18 cellular contexts compared by ENCODE assay signal in the genomic region with DNA sequence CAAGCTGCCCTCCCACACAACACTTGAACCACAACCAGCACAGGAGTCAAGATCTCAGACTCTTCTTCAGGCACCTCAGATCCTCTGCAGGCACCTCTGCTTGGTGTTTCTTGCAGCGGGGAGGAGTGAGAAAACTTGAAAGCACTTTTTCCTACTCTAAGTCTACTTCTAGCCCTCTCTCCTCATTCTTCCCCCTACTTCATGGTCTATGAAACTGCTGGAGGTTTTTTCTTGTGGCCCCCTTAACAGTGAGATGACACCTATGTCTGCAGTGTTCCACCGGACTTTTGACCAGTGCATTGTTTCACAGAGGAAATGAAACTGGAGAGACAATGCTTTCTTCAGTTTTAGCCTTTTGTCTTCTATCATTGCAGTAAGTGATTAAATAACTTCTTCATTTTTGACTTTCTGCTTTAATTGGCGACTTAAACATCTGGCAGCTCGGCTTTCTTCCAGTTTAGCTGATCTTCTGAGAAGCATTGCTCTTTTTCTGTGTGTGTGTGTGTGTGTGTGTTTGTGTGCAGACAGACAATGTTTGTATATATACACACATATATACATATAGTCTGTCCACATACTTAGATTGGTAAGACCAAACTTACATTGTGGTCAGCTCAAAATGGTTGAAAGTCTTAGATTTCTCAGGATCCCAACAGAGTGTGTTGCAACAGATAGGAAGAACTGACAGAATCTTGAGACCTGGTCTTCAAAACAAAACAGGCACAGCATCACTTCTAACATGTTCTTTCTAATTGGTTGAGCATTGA.
A peak's percentile ranks its signal among the peaks of the same experiment; 100 is the strongest.
DNase-seq lines count a peak whose midpoint lies in the region; ATAC-seq and TF ChIP-seq lines count a peak whose summit lies in the region.
"Had no signal": no experiment of that assay in that cellular context is flagged by ENCODE, and none has a peak within 500 bp of the region (broad histone marks: within the 10 kb centered on the region; RNA-seq: fewer than 3 reads in every experiment).

No MANE protein-coding gene starts in this region.

- no peaks in the 10 kb centered on the region for H3K4me1 ChIP-seq in right lobe of liver
- H3K4me1 ChIP-seq: pancreas, tibial nerve had no signal

- H3K27ac Mint-ChIP-seq in CD14-positive monocyte = no peak overlapping the region
- H3K27ac Mint-ChIP-seq: activated B cell treated with CpG ODN at 0.5 μM for 24 hours had no signal

- 56% methylated on average over 4 of the region's 4 CpGs for WGBS in right lobe of liver (ENCODE audit: insufficient coverage, low coverage, low lambda C conversion rate, missing lambda C conversion rate)

- TF ChIP-seq CTCF in CD14-positive monocyte (IDR thresholded peaks at IDR 0.05) = no peak
- TF ChIP-seq CTCF in right lobe of liver (IDR thresholded peaks at IDR 0.05) = no peak

- H3K36me3 ChIP-seq in right lobe of liver = no peaks in the 10 kb centered on the region
- H3K36me3 ChIP-seq: pancreas, tibial nerve had no signal

- H3K27me3 ChIP-seq in right lobe of liver = no peaks in the 10 kb centered on the region
- H3K27me3 ChIP-seq: pancreas, tibial nerve had no signal

- no peak overlapping the region for H3K27ac ChIP-seq in right lobe of liver
- H3K27ac ChIP-seq: GM23248, pancreas, tibial nerve had no signal

- H3K36me3 Mint-ChIP-seq in CD14-positive monocyte = no peaks in the 10 kb centered on the region

- peaks cover 0 to 3% (median 2%) of the 10 kb centered on the region in 7 donors for H3K9me3 Mint-ChIP-seq in CD14-positive monocyte
- H3K9me3 Mint-ChIP-seq: activated B cell treated with CpG ODN at 0.5 μM for 24 hours had no signal

- no peak overlapping the region for H3K4me3 Mint-ChIP-seq in CD14-positive monocyte
- H3K4me3 Mint-ChIP-seq: activated B cell treated with CpG ODN at 0.5 μM for 24 hours; central memory CD8-positive, alpha-beta T cell had no signal

- intact Hi-C loops in CD14-positive monocyte (cut with micrococcal nuclease) = no loop called here
- intact Hi-C loops in right lobe of liver (cut with DNase I) = no loop called here

- no peak for TF ChIP-seq POLR2A in right lobe of liver (IDR thresholded peaks at IDR 0.05)

- DNase-seq in SIG-M5 treated with dmso at 0.1 percent for 504 hours (lab: John Stamatoyannopoulos, UW; ENCODE audit: unreplicated experiment) = peak; percentile 7
- DNase-seq in SIG-M5 (lab: John Stamatoyannopoulos, UW) = no peak
- no peak for DNase-seq in CD14-positive monocyte (ENCODE audit: low spot score)
- DNase-seq in right lobe of liver = no peak
- no peak for DNase-seq in T-helper 9 cell
- DNase-seq: activated B cell treated with CpG ODN at 0.5 μM for 24 hours; activated effector memory CD4-positive, alpha-beta T cell treated with Interleukin-2 at 50 U/mL for 16 hours; C1 segment of cervical spinal cord; DMS153; GM23248; NCI-H2029; NCI-H510A; pancreas had no signal

- no peaks in the 10 kb centered on the region for H3K27me3 Mint-ChIP-seq in CD14-positive monocyte (ENCODE audit: low read depth in 3 of 3)
- H3K27me3 Mint-ChIP-seq: activated B cell treated with CpG ODN at 0.5 μM for 24 hours; central memory CD8-positive, alpha-beta T cell had no signal

- ATAC-seq in HG02798 (IDR thresholded peaks at IDR 0.05; ENCODE audit: poor library complexity, unreplicated experiment) (peak; percentile 72), HG03565 (IDR thresholded peaks at IDR 0.05; ENCODE audit: unreplicated experiment) (peak; percentile 72), right lobe of liver (no peak), HG03469 (IDR thresholded peaks at IDR 0.05; ENCODE audit: unreplicated experiment) (no peak)
- ATAC-seq: pancreas had no signal

- H3K9me3 ChIP-seq in right lobe of liver = no peaks in the 10 kb centered on the region
- H3K9me3 ChIP-seq: tibial nerve had no signal

- H3K4me1 Mint-ChIP-seq in CD14-positive monocyte = no peaks in the 10 kb centered on the region
- H3K4me1 Mint-ChIP-seq: activated B cell treated with CpG ODN at 0.5 μM for 24 hours; central memory CD8-positive, alpha-beta T cell had no signal

- H3K4me3 ChIP-seq in right lobe of liver = no peak overlapping the region
- H3K4me3 ChIP-seq: GM23248, pancreas, tibial nerve had no signal

Comparison
In these comparisons a context has a peak if more than half of its experiments do, and no peak if none do; other contexts are left out.
1. ATAC-seq: peak in HG02798 (single experiment) and HG03565 (single experiment); none in right lobe of liver (0 of 4) and HG03469 (single experiment).